26 cellular contexts compared by ENCODE assay signal in genomic region chr9:123319541-123320339, GRCh38. TPM values are rescaled to one million over a fixed set of nuclear protein-coding genes. Genes with fewer than 3 reads are reported as not detected.
DNase-seq lines count a peak whose midpoint lies in the region; ATAC-seq, FAIRE-seq and TF ChIP-seq lines count a peak whose summit lies in the region.
"Had no signal": no experiment of that assay in that cellular context is flagged by ENCODE, and none has a peak within 500 bp of the region (broad histone marks: within the 10 kb centered on the region; RNA-seq: fewer than 3 reads in every experiment).

No MANE protein-coding gene starts in this region.

- TF ChIP-seq CTCF in HepG2 (CRISPR knock-in tag; IDR thresholded peaks at IDR 0.05), result no peak
- no peak for TF ChIP-seq CTCF in right lobe of liver (IDR thresholded peaks at IDR 0.05)
- no peak for TF ChIP-seq CTCF in upper lobe of right lung (IDR thresholded peaks at IDR 0.05)

- DNase-seq in HepG2 (ENCODE audit: low spot score), result peak; percentile 34
- no peak for DNase-seq in right lobe of liver
- DNase-seq in activated naive CD8-positive, alpha-beta T cell treated with anti-CD3 and anti-CD28 coated beads, Interleukin-2, amount 10 ng/mL, durations not matched to agents 7 days and 5 days, result peak; percentile 11
- no peak for DNase-seq in naive B cell
- no peak for DNase-seq in upper lobe of right lung
- DNase-seq in activated gamma-delta T cell (lab: John Stamatoyannopoulos, UW), result no peak
- DNase-seq in ureter (ENCODE audit: low spot score), result no peak
- no peak for DNase-seq in hypothalamus (lab: John Stamatoyannopoulos, UW)
- DNase-seq: activated CD4-positive, CD25-positive, alpha-beta regulatory T cell treated with anti-CD3 and anti-CD28 coated beads, Interleukin-2, amount 50 U/mL, for 72 hours; DMS79 treated with DMSO at 0.1 percent for 48 hours; GOT3; KBM-7; MV-4-11; NCI-H187 treated with DMSO at 0.1 percent for 48 hours; NCI-H345; pancreas; stimulated activated CD4-positive, alpha-beta T cell treated with anti-CD3 and anti-CD28 coated beads, Interleukin-1b, Interleukin-23, amount 100 ng/mL, for 48 hours; stimulated activated naive CD4-positive, alpha-beta T cell treated with Interleukin-2 at 50 U/mL for 16 hours had no signal

- H3K79me2 ChIP-seq in HepG2 (ENCODE audit: insufficient read depth, low read length), result no peaks in the 10 kb centered on the region

- POLR2A ChIA-PET in HepG2 (lab: Yijun Ruan, JAX), result no interaction called here
- POLR2A ChIA-PET in activated naive CD8-positive, alpha-beta T cell treated with anti-CD3 and anti-CD28 coated beads, Interleukin-2, amount 10 ng/mL, durations not matched to agents 7 days and 5 days (lab: Charles Lee), result interaction anchor here (0.5 kb wide), 1 partner anchor 133 kb away, joined by 3 read pairs; no protein-coding TSS in a partner anchor

- H3K4me2 ChIP-seq in HepG2 (ENCODE audit: low read depth, low read length), result peak overlapping the region; percentile 79

- H3K4me3 ChIP-seq in HepG2 (replicated peaks in 1 of 3; ENCODE audit: insufficient read depth in 1 of 3, low read depth in 2 of 3, low read length in 3 of 3) (peak overlapping the region in 1 of 3 experiments; percentile 56; a peak in 1 of 6 replicates), right lobe of liver (no peak overlapping the region), upper lobe of right lung (no peak overlapping the region)
- H3K4me3 ChIP-seq: dorsolateral prefrontal cortex, lung, pancreas, tibial nerve had no signal

- no peaks in the 10 kb centered on the region for H3K27me3 Mint-ChIP-seq in activated naive CD8-positive, alpha-beta T cell treated with anti-CD3 and anti-CD28 coated beads, Interleukin-2, amount 10 ng/mL, durations not matched to agents 7 days and 5 days
- H3K27me3 Mint-ChIP-seq in naive B cell, result no peaks in the 10 kb centered on the region

- no peaks in the 10 kb centered on the region for H3K9me3 Mint-ChIP-seq in activated naive CD8-positive, alpha-beta T cell treated with anti-CD3 and anti-CD28 coated beads, Interleukin-2, amount 10 ng/mL, durations not matched to agents 7 days and 5 days
- H3K9me3 Mint-ChIP-seq in naive B cell, result no peaks in the 10 kb centered on the region
- H3K9me3 Mint-ChIP-seq: activated T-helper 2 cell treated with anti-CD3 and anti-CD28 coated beads, Interferon-gamma antibody, Interleukin-2, Interleukin-4, amounts not matched to agents 10 μg/mL and 5 μg/mL and 100 μg/mL, durations not matched to agents 14 hours and 24 hours and 36 hours had no signal

- intact Hi-C loops in HepG2 (cut with micrococcal nuclease; ENCODE audit: unreplicated experiment) (loop anchor here (10.0 kb wide), 2 partner anchors 55 to 235 kb away; partner anchors contain the start of gene STRBP), right lobe of liver (cut with DNase I) (no loop called here), upper lobe of right lung (cut with DNase I) (no loop called here)

- no peak for FAIRE-seq in HepG2 (lab: Jason Lieb, UNC)
- FAIRE-seq: GM12892, pancreas had no signal

- in situ Hi-C loops in HepG2 (cut with HindIII; ENCODE audit: extremely low pct_ligation_motif_present, low pct_unique_long_range_greater_than_20kb), result no loop called here

- CTCF ChIA-PET in HepG2 (lab: Yijun Ruan, JAX; ENCODE audit: low intra/inter-chr PET ratio, low total read pairs), result no interaction called here

- H3K36me3 Mint-ChIP-seq in activated naive CD8-positive, alpha-beta T cell treated with anti-CD3 and anti-CD28 coated beads, Interleukin-2, amount 10 ng/mL, durations not matched to agents 7 days and 5 days, result no peaks in the 10 kb centered on the region
- H3K36me3 Mint-ChIP-seq in naive B cell, result no peaks in the 10 kb centered on the region

- ATAC-seq in HepG2 (no peak), right lobe of liver (no peak), naive B cell (ENCODE audit: low read depth in 2 of 2) (no peak), upper lobe of right lung (peak; percentile 21)
- ATAC-seq in activated naive CD8-positive, alpha-beta T cell treated with anti-CD3 and anti-CD28 coated beads, Interleukin-2, amount 10 ng/mL, durations not matched to agents 7 days and 5 days (ENCODE audit: low read depth), result no peak
- ATAC-seq: pancreas had no signal

- H3K4me1 ChIP-seq in HepG2 (ENCODE audit: insufficient read depth, low read length), result peaks cover 92% of the 10 kb centered on the region
- H3K4me1 ChIP-seq in right lobe of liver, result peaks cover 0 to 16% (median 0%) of the 10 kb centered on the region in 4 donors
- peaks cover 8% of the 10 kb centered on the region for H3K4me1 ChIP-seq in upper lobe of right lung
- H3K4me1 ChIP-seq: pancreas had no signal

- no peak for TF ChIP-seq POLR2A in HepG2 (IDR thresholded peaks at IDR 0.05; ENCODE audit: insufficient read depth in 1 of 2, low read depth in 2 of 2, low read length in 2 of 2)
- no peak for TF ChIP-seq POLR2A in right lobe of liver (IDR thresholded peaks at IDR 0.05)

- WGBS in HepG2 (ENCODE audit: low lambda C conversion rate), result 54% methylated on average over 13 of the region's 14 CpGs
- WGBS in right lobe of liver (ENCODE audit: insufficient coverage, low coverage, low lambda C conversion rate, missing lambda C conversion rate), result 93% methylated on average over 9 of the region's 14 CpGs

- H3K9me3 ChIP-seq in HepG2 (ENCODE audit: low read length) (no peaks in the 10 kb centered on the region), right lobe of liver (no peaks in the 10 kb centered on the region), upper lobe of right lung (no peaks in the 10 kb centered on the region)
- H3K9me3 ChIP-seq: pancreas, tibial nerve had no signal

- no peak overlapping the region for H3K9ac ChIP-seq in HepG2 (ENCODE audit: insufficient read depth, low read depth, low read length)

- no peaks in the 10 kb centered on the region for H4K20me1 ChIP-seq in HepG2 (ENCODE audit: insufficient read depth, low read length)

- no peak for TF ChIP-seq RAD21 in HepG2 (CRISPR knock-in tag; IDR thresholded peaks at IDR 0.05)

- no TSS peak for BruUV-seq in HepG2 (replicated peaks; lab: Mats Ljungman, UMichigan)

- no peak overlapping the region for H3K4me3 Mint-ChIP-seq in activated naive CD8-positive, alpha-beta T cell treated with anti-CD3 and anti-CD28 coated beads, Interleukin-2, amount 10 ng/mL, durations not matched to agents 7 days and 5 days
- H3K4me3 Mint-ChIP-seq in naive B cell, result no peak overlapping the region

- H3K27ac ChIP-seq in HepG2 (ENCODE audit: extremely low read length, insufficient read depth, low read length) (no peak overlapping the region), right lobe of liver (no peak overlapping the region), upper lobe of right lung (no peak overlapping the region)
- H3K27ac ChIP-seq: pancreas, tibial nerve had no signal

- H3K36me3 ChIP-seq in HepG2 (replicated peaks in 1 of 2; ENCODE audit: control insufficient read depth in 1 of 2, insufficient read depth in 2 of 2, low read length in 2 of 2) (no peaks in the 10 kb centered on the region), right lobe of liver (no peaks in the 10 kb centered on the region), upper lobe of right lung (no peaks in the 10 kb centered on the region)
- H3K36me3 ChIP-seq: pancreas, tibial nerve had no signal

- 0 out of 4 replicates have a peak, but pooled peaks of 1 of the 2 experiments have one; percentile 7 for TF ChIP-seq EP300 in HepG2 (IDR thresholded peaks at IDR 0.05; ENCODE audit: low read depth in 2 of 2, low read length in 2 of 2)
- no peak for TF ChIP-seq EP300 in HepG2 (CRISPR knock-in tag; IDR thresholded peaks at IDR 0.05; ENCODE audit: borderline replicate concordance)

- H3K27me3 ChIP-seq in HepG2 (ENCODE audit: control insufficient read depth in 1 of 2, insufficient read depth in 2 of 2, low read length in 2 of 2), result peaks cover 0 to 9% of the 10 kb centered on the region in 2 experiments; a peak in 1 of 5 replicates
- H3K27me3 ChIP-seq in right lobe of liver, result no peaks in the 10 kb centered on the region
- no peaks in the 10 kb centered on the region for H3K27me3 ChIP-seq in upper lobe of right lung
- H3K27me3 ChIP-seq: dorsolateral prefrontal cortex, pancreas, tibial nerve had no signal

- peak overlapping the region; percentile 33 for H3K27ac Mint-ChIP-seq in activated naive CD8-positive, alpha-beta T cell treated with anti-CD3 and anti-CD28 coated beads, Interleukin-2, amount 10 ng/mL, durations not matched to agents 7 days and 5 days
- H3K27ac Mint-ChIP-seq in naive B cell, result peak overlapping the region in 4 of 6 donors; percentile 18 to 69 (median 34)
- H3K27ac Mint-ChIP-seq: activated T-helper 2 cell treated with anti-CD3 and anti-CD28 coated beads, Interferon-gamma antibody, Interleukin-2, Interleukin-4, amounts not matched to agents 10 μg/mL and 5 μg/mL and 100 μg/mL, durations not matched to agents 14 hours and 24 hours and 36 hours had no signal

- no peak overlapping the region for H2AFZ ChIP-seq in HepG2 (ENCODE audit: low read length)

- peaks cover 32% of the 10 kb centered on the region for H3K4me1 Mint-ChIP-seq in activated naive CD8-positive, alpha-beta T cell treated with anti-CD3 and anti-CD28 coated beads, Interleukin-2, amount 10 ng/mL, durations not matched to agents 7 days and 5 days
- H3K4me1 Mint-ChIP-seq in naive B cell, result peaks cover 55 to 90% (median 78%) of the 10 kb centered on the region in 3 donors

RNA-seq across cellular contexts. Expression of gene CRB2, which starts 36.3 kb away (rescaled TPM):
- 0.14 and 0.29 TPM in 2 replicates for total RNA-seq in HepG2 (2016; rRNA removed; fragmentation: Illumina TruSeq; extraction: Trizol)
- not detected in 2 replicates for total RNA-seq in HepG2 (2016; cell fraction: cytosol; rRNA removed; fragmentation: Illumina TruSeq; extraction: Trizol; ENCODE audit: low read depth)
- 0.09 and 0.28 TPM in 2 replicates for total RNA-seq in HepG2 (2016; cell fraction: insoluble cytoplasmic fraction; rRNA removed; fragmentation: Illumina TruSeq; extraction: Trizol)
- total RNA-seq in HepG2 (2016; cell fraction: membrane; rRNA removed; fragmentation: Illumina TruSeq; extraction: Trizol), result 0.03 and 0.12 TPM in 2 replicates
- total RNA-seq in HepG2 (2016; cell fraction: nucleus; rRNA removed; fragmentation: Illumina TruSeq; extraction: Trizol), result 0.28 and 0.37 TPM in 2 replicates
- 0.01 and 0.07 TPM in 2 replicates for polyA plus RNA-seq in HepG2 (2011; rRNA removed)
- 0.01 TPM in 1 of 2 replicates, not detected in the other for polyA plus RNA-seq in HepG2 (2011; cell fraction: cytosol; rRNA removed)
- 0.11 and 0.16 TPM in 2 replicates for polyA plus RNA-seq in HepG2 (2011; cell fraction: nucleus; rRNA removed)
- polyA plus RNA-seq in HepG2 (2012), result 0.05 and 0.12 TPM in 2 replicates
- polyA plus RNA-seq in HepG2 (2016; cell fraction: cytosol; fragmentation: Illumina TruSeq; extraction: Trizol; ENCODE audit: low read depth), result 0.03 TPM in 1 of 2 replicates, not detected in the other
- polyA plus RNA-seq in HepG2 (2016; cell fraction: insoluble cytoplasmic fraction; fragmentation: Illumina TruSeq; extraction: Trizol; ENCODE audit: low read depth), result 0.05 and 0.12 TPM in 2 replicates
- 0.05 and 0.07 TPM in 2 replicates for polyA plus RNA-seq in HepG2 (2016; cell fraction: membrane; fragmentation: Illumina TruSeq; extraction: Trizol; ENCODE audit: low read depth)
- polyA plus RNA-seq in HepG2 (2016; cell fraction: nucleus; fragmentation: Illumina TruSeq; extraction: Trizol; ENCODE audit: insufficient read depth, low read depth), result 0.37 and 0.41 TPM in 2 replicates
- 0.05 and 0.50 TPM in 2 replicates for polyA minus RNA-seq in HepG2 (2011; rRNA and poly(A)+ RNA removed; ENCODE audit: low replicate concordance)
- not detected in 2 replicates for polyA minus RNA-seq in HepG2 (2011; cell fraction: cytosol; rRNA and poly(A)+ RNA removed)
- polyA minus RNA-seq in HepG2 (2011; cell fraction: nucleus; rRNA and poly(A)+ RNA removed), result 0.12 and 0.13 TPM in 2 replicates
- total RNA-seq in right lobe of liver, result not detected
- total RNA-seq in activated naive CD8-positive, alpha-beta T cell treated with anti-CD3 and anti-CD28 coated beads, Interleukin-2, amount 10 ng/mL, durations not matched to agents 7 days and 5 days, result not detected
- polyA plus RNA-seq in naive B cell (ENCODE audit: low read depth in 6 of 6), result under 1 TPM in 2 of 6 donors, not detected in 4; 0.09 to 0.12 TPM
- 0.93 TPM for total RNA-seq in upper lobe of right lung
- total RNA-seq in ureter, result 0.05 TPM
- total RNA-seq: activated T-helper 2 cell treated with anti-CD3 and anti-CD28 coated beads, Interferon-gamma antibody, Interleukin-2, Interleukin-4, amounts not matched to agents 10 μg/mL and 5 μg/mL and 100 μg/mL, durations not matched to agents 14 hours and 24 hours and 36 hours; cardiac septum; fibroblast of villous mesenchyme; myocyte; pancreas had no signal

RNA-seq across cellular contexts. Expression of gene STRBP, which starts 51.4 kb away (rescaled TPM):
- total RNA-seq in HepG2 (2016; rRNA removed; fragmentation: Illumina TruSeq; extraction: Trizol) (38.5 and 46.1 TPM in 2 replicates), right lobe of liver (10 to 100 TPM in 1 of 6 experiments, 1 to 10 TPM in 5; 5.3 to 10.2 (median 8.3) TPM), upper lobe of right lung (24.7 TPM), ureter (29.8 TPM)
- 27.5 and 31.8 TPM in 2 replicates for total RNA-seq in HepG2 (2016; cell fraction: cytosol; rRNA removed; fragmentation: Illumina TruSeq; extraction: Trizol; ENCODE audit: low read depth)
- 37.6 and 46.6 TPM in 2 replicates for total RNA-seq in HepG2 (2016; cell fraction: insoluble cytoplasmic fraction; rRNA removed; fragmentation: Illumina TruSeq; extraction: Trizol)
- total RNA-seq in HepG2 (2016; cell fraction: membrane; rRNA removed; fragmentation: Illumina TruSeq; extraction: Trizol), result 52.4 and 62.5 TPM in 2 replicates
- 36.3 and 39.1 TPM in 2 replicates for total RNA-seq in HepG2 (2016; cell fraction: nucleus; rRNA removed; fragmentation: Illumina TruSeq; extraction: Trizol)
- polyA plus RNA-seq in HepG2 (2011; rRNA removed) (12.4 and 14.5 TPM in 2 replicates), naive B cell (ENCODE audit: low read depth in 6 of 6) (100 to 1,000 TPM; 126 to 197 (median 155) TPM)
- 6.8 and 8.8 TPM in 2 replicates for polyA plus RNA-seq in HepG2 (2011; cell fraction: cytosol; rRNA removed)
- 5.9 and 6.5 TPM in 2 replicates for polyA plus RNA-seq in HepG2 (2011; cell fraction: nucleus; rRNA removed)
- 19.9 and 21.4 TPM in 2 replicates for polyA plus RNA-seq in HepG2 (2012)
- polyA plus RNA-seq in HepG2 (2016; cell fraction: cytosol; fragmentation: Illumina TruSeq; extraction: Trizol; ENCODE audit: low read depth), result 22.1 and 23.5 TPM in 2 replicates
- polyA plus RNA-seq in HepG2 (2016; cell fraction: insoluble cytoplasmic fraction; fragmentation: Illumina TruSeq; extraction: Trizol; ENCODE audit: low read depth), result 42.0 and 44.1 TPM in 2 replicates
- 36.4 and 38.7 TPM in 2 replicates for polyA plus RNA-seq in HepG2 (2016; cell fraction: membrane; fragmentation: Illumina TruSeq; extraction: Trizol; ENCODE audit: low read depth)
- polyA plus RNA-seq in HepG2 (2016; cell fraction: nucleus; fragmentation: Illumina TruSeq; extraction: Trizol; ENCODE audit: insufficient read depth, low read depth), result 28.7 and 36.9 TPM in 2 replicates
- 17.6 and 26.8 TPM in 2 replicates for polyA minus RNA-seq in HepG2 (2011; rRNA and poly(A)+ RNA removed; ENCODE audit: low replicate concordance)
- polyA minus RNA-seq in HepG2 (2011; cell fraction: cytosol; rRNA and poly(A)+ RNA removed), result 11.6 and 11.7 TPM in 2 replicates
- polyA minus RNA-seq in HepG2 (2011; cell fraction: nucleus; rRNA and poly(A)+ RNA removed), result 30.8 and 31.4 TPM in 2 replicates
- total RNA-seq in activated naive CD8-positive, alpha-beta T cell treated with anti-CD3 and anti-CD28 coated beads, Interleukin-2, amount 10 ng/mL, durations not matched to agents 7 days and 5 days, result 10 to 100 TPM; 30.3 to 31.0 TPM

Comparison
In these comparisons a context has a peak if more than half of its experiments do, and no peak if none do; other contexts are left out.
1. DNase-seq: peak in HepG2 (single experiment) and activated naive CD8-positive, alpha-beta T cell treated with anti-CD3 and anti-CD28 coated beads, Interleukin-2, amount 10 ng/mL, durations not matched to agents 7 days and 5 days (single experiment); none in right lobe of liver (0 of 3), naive B cell (single experiment), upper lobe of right lung (single experiment), activated gamma-delta T cell (single experiment), ureter (single experiment) and hypothalamus (0 of 51).